ENCODE assay signal across 8 cellular contexts in genomic region chr12:100668939-100669536, GRCh38.
A peak's percentile ranks its signal among the peaks of the same experiment; 100 is the strongest.
DNase-seq lines count a peak whose midpoint lies in the region; ATAC-seq, FAIRE-seq and TF ChIP-seq lines count a peak whose summit lies in the region.

No MANE protein-coding gene starts in this region.

- peaks cover 9% of the 10 kb centered on the region for H3K27me3 ChIP-seq in osteoblast (ENCODE audit: insufficient read depth, low read length)

- H3K9me3 ChIP-seq in osteoblast (ENCODE audit: low read depth, low read length): no peaks in the 10 kb centered on the region

- TF ChIP-seq CTCF in D721Med (IDR thresholded peaks at IDR 0.05; ENCODE audit: insufficient read depth, missing control alignments) (peak; percentile 80), osteoblast (IDR thresholded peaks at IDR 0.05; ENCODE audit: extremely low read depth, low read depth, low read length) (peak; percentile 94)

- H3K4me3 ChIP-seq in osteoblast (ENCODE audit: insufficient read depth, low read length): no peak overlapping the region

- H3K4me2 ChIP-seq in osteoblast (ENCODE audit: insufficient read depth, low read length): no peak overlapping the region

- no peaks in the 10 kb centered on the region for H3K4me1 ChIP-seq in osteoblast (ENCODE audit: insufficient read depth, low read length)

- no peak for FAIRE-seq in D721Med (lab: Jason Lieb, UNC)

- no peak overlapping the region for H3K27ac ChIP-seq in osteoblast (ENCODE audit: low read depth, low read length)

- H2AFZ ChIP-seq in osteoblast (ENCODE audit: low read length): no peak overlapping the region

- no peaks in the 10 kb centered on the region for H4K20me1 ChIP-seq in osteoblast (ENCODE audit: insufficient read depth, low read length)

- DNase-seq in D721Med (ENCODE audit: insufficient read length, low spot score) (peak; percentile 61), NCI-H510A treated with DMSO at 0.1 percent for 48 hours (lab: John Stamatoyannopoulos, UW) (peak; percentile 77), fibroblast of the conjunctiva (ENCODE audit: low read depth) (peak; percentile 24), osteoblast (ENCODE audit: insufficient read length, low spot score, missing footprints) (peak; percentile 85)
- DNase-seq in activated CD8-positive, alpha-beta memory T cell treated with anti-CD3 and anti-CD28 coated beads, Interleukin-2, amount 50 U/mL, for 4 hours: peak; percentile 32

- no peaks in the 10 kb centered on the region for H3K36me3 ChIP-seq in osteoblast (ENCODE audit: insufficient read depth, low read length)

- ATAC-seq in GM19452 (IDR thresholded peaks at IDR 0.05; ENCODE audit: unreplicated experiment) (peak; percentile 80), HG03520 (IDR thresholded peaks at IDR 0.05; ENCODE audit: unreplicated experiment) (peak; percentile 84), GM19467 (IDR thresholded peaks at IDR 0.05; ENCODE audit: unreplicated experiment) (no peak)

- H3K79me2 ChIP-seq in osteoblast (ENCODE audit: insufficient read depth, low read length): no peaks in the 10 kb centered on the region

Comparison
In these comparisons a context has a peak if more than half of its experiments do, and no peak if none do; other contexts are left out.
1. DNase-seq: peak in every context shown above with its lines; median percentile 85 in osteoblast; 77 in NCI-H510A treated with DMSO at 0.1 percent for 48 hours; 61 in D721Med; 32 in activated CD8-positive, alpha-beta memory T cell treated with anti-CD3 and anti-CD28 coated beads, Interleukin-2, amount 50 U/mL, for 4 hours; 24 in fibroblast of the conjunctiva.